In the genomic region with DNA sequence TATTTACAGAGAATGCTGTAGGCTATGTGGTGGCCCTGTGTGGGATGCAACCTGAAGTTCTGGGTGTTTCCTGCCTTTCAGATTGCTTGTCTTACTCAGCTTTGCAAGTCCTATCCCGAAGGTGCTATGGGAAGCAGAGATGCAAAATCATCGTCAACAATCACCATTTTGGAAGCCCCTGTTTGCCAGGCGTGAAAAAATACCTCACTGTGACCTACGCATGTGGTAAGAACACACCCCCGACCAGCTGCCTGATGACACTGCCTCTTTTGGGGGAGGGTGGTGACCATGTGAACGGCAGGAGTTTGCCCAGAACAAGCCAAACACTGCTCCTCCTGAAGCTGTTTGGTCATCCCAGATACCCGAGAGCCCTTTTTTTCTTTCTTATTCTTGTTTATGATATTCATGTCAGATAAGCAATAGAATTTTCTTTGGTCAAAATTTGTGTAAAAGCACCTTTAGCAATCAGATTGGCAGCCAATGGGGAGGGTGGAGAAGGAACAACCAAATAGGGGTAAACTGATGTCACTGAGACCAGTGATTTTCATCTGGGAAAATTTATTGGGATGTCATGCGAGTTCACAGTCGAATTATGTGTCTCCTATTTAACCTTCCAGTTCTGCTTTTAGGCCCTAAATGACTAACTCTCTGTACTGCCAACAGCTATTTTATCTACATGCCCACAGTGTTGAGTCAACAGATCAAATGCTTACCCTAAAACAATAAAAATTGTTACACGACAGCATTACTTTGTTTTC, we compare ENCODE assay signal across 12 cellular contexts.
DNase-seq lines count a peak whose midpoint lies in the region; ATAC-seq and TF ChIP-seq lines count a peak whose summit lies in the region.
"Had no signal": no experiment of that assay in that cellular context is flagged by ENCODE, and none has a peak within 500 bp of the region (broad histone marks: within the 10 kb centered on the region; RNA-seq: fewer than 3 reads in every experiment).

No MANE protein-coding gene starts in this region.

- H3K4me3 Mint-ChIP-seq in CD4-positive, alpha-beta T cell, result no peak overlapping the region
- H3K4me3 Mint-ChIP-seq in osteocyte (ENCODE audit: unreplicated experiment), result no peak overlapping the region

- no peak for TF ChIP-seq CTCF in CD4-positive, alpha-beta T cell (IDR thresholded peaks at IDR 0.05)
- TF ChIP-seq CTCF in osteocyte (IDR thresholded peaks at IDR 0.05), result no peak

- no peak for ATAC-seq in CD4-positive, alpha-beta T cell (ENCODE audit: poor library complexity)
- ATAC-seq in GM21447 (IDR thresholded peaks at IDR 0.05; ENCODE audit: unreplicated experiment), result no peak
- ATAC-seq in Right ventricle myocardium inferior, result no peak

- POLR2A ChIA-PET in CD4-positive, alpha-beta T cell (lab: Charles Lee), result interaction anchor here (0.8 kb wide), 1 partner anchor 276 kb away, joined by 3 read pairs; the partner anchor contains the start of gene PAXBP1

- H3K9me3 ChIP-seq in CD4-positive, alpha-beta T cell (ENCODE audit: control insufficient read depth, low read length), result no peaks in the 10 kb centered on the region
- H3K9me3 ChIP-seq: Caco-2 had no signal

- H3K27me3 Mint-ChIP-seq in CD4-positive, alpha-beta T cell, result no peaks in the 10 kb centered on the region
- no peaks in the 10 kb centered on the region for H3K27me3 Mint-ChIP-seq in osteocyte (ENCODE audit: unreplicated experiment)

- no peaks in the 10 kb centered on the region for H3K9me3 Mint-ChIP-seq in CD4-positive, alpha-beta T cell
- H3K9me3 Mint-ChIP-seq in osteocyte (ENCODE audit: unreplicated experiment), result no peaks in the 10 kb centered on the region

- H3K27me3 ChIP-seq in CD4-positive, alpha-beta T cell (ENCODE audit: control insufficient read depth, insufficient read depth, low read length), result no peaks in the 10 kb centered on the region
- H3K27me3 ChIP-seq: cardiac muscle cell had no signal

- H3K4me1 Mint-ChIP-seq in CD4-positive, alpha-beta T cell (ENCODE audit: low read depth), result peaks cover 10% of the 10 kb centered on the region
- peaks cover 44% of the 10 kb centered on the region for H3K4me1 Mint-ChIP-seq in osteocyte (ENCODE audit: unreplicated experiment)

- H3K36me3 Mint-ChIP-seq in CD4-positive, alpha-beta T cell (ENCODE audit: low read depth), result peaks cover 28% of the 10 kb centered on the region
- no peaks in the 10 kb centered on the region for H3K36me3 Mint-ChIP-seq in osteocyte (ENCODE audit: unreplicated experiment)

- peak overlapping the region; percentile 31 for H3K27ac Mint-ChIP-seq in CD4-positive, alpha-beta T cell
- peak overlapping the region; percentile 54 for H3K27ac Mint-ChIP-seq in osteocyte (ENCODE audit: unreplicated experiment)

- CTCF ChIA-PET in CD4-positive, alpha-beta T cell (lab: Charles Lee), result no interaction called here

- H3K27ac ChIP-seq in CD4-positive, alpha-beta T cell (ENCODE audit: low read depth, low read length), result no peak overlapping the region
- H3K27ac ChIP-seq: cardiac muscle cell had no signal

- peak in 1 of 10 experiments; percentile 17 for DNase-seq in CD4-positive, alpha-beta T cell
- DNase-seq in OCI-M1 (lab: John Stamatoyannopoulos, UW), result peak; percentile 37
- peak; percentile 69 for DNase-seq in dermis blood vessel endothelial cell
- DNase-seq in osteocyte (ENCODE audit: extremely low spot score, unreplicated experiment), result no peak
- DNase-seq in NCI-H446 treated with DMSO at 0.1 percent for 48 hours (lab: John Stamatoyannopoulos, UW), result no peak
- no peak for DNase-seq in Right ventricle myocardium inferior (ENCODE audit: missing footprints)
- DNase-seq in mucosa of gallbladder (ENCODE audit: low spot score), result no peak
- DNase-seq: Caco-2, head of caudate nucleus, NCI-H1436 had no signal

- intact Hi-C loops in CD4-positive, alpha-beta T cell (cut with DNase I, micrococcal nuclease), result loop anchor here (5.0 to 10.0 kb wide), 4 partner anchors 70 to 83 kb away; partner anchors contain the start of gene EVA1C (in 1 of the 2)
- intact Hi-C loops in Right ventricle myocardium inferior (cut with DNase I), result no loop called here

Comparison
In these comparisons a context has a peak if more than half of its experiments do, and no peak if none do; other contexts are left out.
1. DNase-seq: peak in OCI-M1 (single experiment) and dermis blood vessel endothelial cell (single experiment); none in osteocyte (single experiment), NCI-H446 treated with DMSO at 0.1 percent for 48 hours (single experiment), Right ventricle myocardium inferior (single experiment) and mucosa of gallbladder (single experiment).